Comparison of ENCODE assay signal across 1 cellular context in genomic region chr1:200890818-200891773, GRCh38.
TF ChIP-seq lines count a peak whose summit lies in the region.

No MANE protein-coding gene starts in this region.

TF ChIP-seq in GM12878, 131 proteins besides CTCF, POLR2A, EP300 and RAD21 (continued from another document):
- no peak for TF ChIP-seq HSF1 (IDR thresholded peaks at IDR 0.05; ENCODE audit: low read depth, low read length)
- no peak for TF ChIP-seq E2F8 (IDR thresholded peaks at IDR 0.05; ENCODE audit: low read depth, partially characterized antibody)
- TF ChIP-seq TBL1XR1 (IDR thresholded peaks at IDR 0.05; ENCODE audit: low read depth, low read length), result no peak
- TF ChIP-seq SMAD5 (IDR thresholded peaks at IDR 0.05; ENCODE audit: low read depth), result no peak
- no peak for TF ChIP-seq TCF3 (IDR thresholded peaks at IDR 0.05; ENCODE audit: borderline replicate concordance, insufficient read depth, low read depth, low read length)
- TF ChIP-seq EGR1 (IDR thresholded peaks at IDR 0.05; ENCODE audit: borderline replicate concordance in 1 of 2, low read depth in 2 of 2, low read length in 2 of 2), result peak in 1 of 2 experiments; percentile 15; a peak in 1 of 3 replicates
